15 cellular contexts compared by ENCODE assay signal in genomic region chrX:22968494-22968893, GRCh38. TPM values are rescaled to one million over a fixed set of nuclear protein-coding genes. Genes with fewer than 3 reads are reported as not detected.
DNase-seq lines count a peak whose midpoint lies in the region; ATAC-seq and TF ChIP-seq lines count a peak whose summit lies in the region.
"Had no signal": no experiment of that assay in that cellular context is flagged by ENCODE, and none has a peak within 500 bp of the region (broad histone marks: within the 10 kb centered on the region; RNA-seq: fewer than 3 reads in every experiment).

No MANE protein-coding gene starts in this region.

- H3K4me3 Mint-ChIP-seq in WTC11, result no peak overlapping the region
- H3K4me3 Mint-ChIP-seq: B cell; CD14-positive monocyte; CD8-positive, alpha-beta T cell had no signal

- H3K27me3 Mint-ChIP-seq in WTC11 (ENCODE audit: low read depth), result no peaks in the 10 kb centered on the region
- H3K27me3 Mint-ChIP-seq: B cell had no signal

- no peak overlapping the region for H3K27ac ChIP-seq in iPS DF 6.9 (ENCODE audit: low read length)

- POLR2A ChIA-PET in WTC11 (lab: Charles Lee), result no interaction called here

- intact Hi-C loops in left colon (cut with DNase I, micrococcal nuclease), result no loop called here

- H3K4me1 ChIP-seq in iPS DF 6.9 (ENCODE audit: control insufficient read depth, insufficient read depth, low read length), result no peaks in the 10 kb centered on the region; the same call in 1 of the 2 replicates

- H3K27ac Mint-ChIP-seq in WTC11, result no peak overlapping the region; the same call in 1 of the 2 replicates
- H3K27ac Mint-ChIP-seq: B cell; CD14-positive monocyte; CD8-positive, alpha-beta T cell had no signal

- H3K36me3 Mint-ChIP-seq in WTC11, result no peaks in the 10 kb centered on the region
- H3K36me3 Mint-ChIP-seq: CD14-positive monocyte; CD8-positive, alpha-beta T cell had no signal

- H3K27me3 ChIP-seq in H7 (ENCODE audit: control insufficient read depth, insufficient read depth, low read length) (no peaks in the 10 kb centered on the region), iPS DF 6.9 (ENCODE audit: control insufficient read depth, insufficient read depth, low read length) (no peaks in the 10 kb centered on the region)

- DNase-seq in H7, result peak; percentile 10
- DNase-seq in WTC11 (ENCODE audit: low spot score), result no peak
- peak; percentile 1 for DNase-seq in iPS DF 6.9 (ENCODE audit: low read depth, low spot score)
- DNase-seq in DMS 273 (lab: John Stamatoyannopoulos, UW; ENCODE audit: unreplicated experiment), result no peak
- no peak for DNase-seq in left colon
- no peak for DNase-seq in NCI-H1694 treated with DMSO at 0.1 percent for 48 hours (lab: John Stamatoyannopoulos, UW)
- DNase-seq: CD8-positive, alpha-beta T cell; COR-L47; DND-41; GDM1 had no signal

- H3K4me3 ChIP-seq in H7 (ENCODE audit: insufficient read depth, low read depth, low read length) (no peak overlapping the region), iPS DF 6.9 (ENCODE audit: low read length) (no peak overlapping the region)
- H3K4me3 ChIP-seq: K562 had no signal

- no CpG with 5 or more reads among the region's 2 CpGs for WGBS in iPS DF 6.9 (ENCODE audit: insufficient coverage, insufficient read length)

- no peaks in the 10 kb centered on the region for H3K36me3 ChIP-seq in H7 (replicated peaks; ENCODE audit: control insufficient read depth, insufficient read depth, low read length)
- no peaks in the 10 kb centered on the region for H3K36me3 ChIP-seq in iPS DF 6.9 (ENCODE audit: control insufficient read depth, insufficient read depth, low read length)

- CTCF ChIA-PET in WTC11 (lab: Charles Lee), result interaction anchor here (1.0 kb wide), 1 partner anchor 44 kb away, joined by 3 read pairs; no protein-coding TSS in a partner anchor

- H3K4me1 Mint-ChIP-seq in WTC11, result peaks cover 14% of the 10 kb centered on the region
- H3K4me1 Mint-ChIP-seq: B cell, CD14-positive monocyte had no signal

- ATAC-seq in WTC11 (peak; percentile 46; the same call in 1 of the 2 replicates), left colon (no peak), HG03045 (IDR thresholded peaks at IDR 0.05; ENCODE audit: unreplicated experiment) (no peak)
- ATAC-seq: CD8-positive, alpha-beta T cell; K562 had no signal

- peaks cover 11% of the 10 kb centered on the region for H3K9me3 Mint-ChIP-seq in WTC11
- H3K9me3 Mint-ChIP-seq: CD8-positive, alpha-beta T cell had no signal

- H3K9me3 ChIP-seq in iPS DF 6.9 (ENCODE audit: control insufficient read depth, insufficient read depth, low read length), result no peaks in the 10 kb centered on the region

- TF ChIP-seq CTCF in WTC11 (IDR thresholded peaks at IDR 0.05), result no peak

TF ChIP-seq in WTC11, 78 proteins besides CTCF, POLR2A, EP300 and RAD21:
- TF ChIP-seq, protein P1, sequence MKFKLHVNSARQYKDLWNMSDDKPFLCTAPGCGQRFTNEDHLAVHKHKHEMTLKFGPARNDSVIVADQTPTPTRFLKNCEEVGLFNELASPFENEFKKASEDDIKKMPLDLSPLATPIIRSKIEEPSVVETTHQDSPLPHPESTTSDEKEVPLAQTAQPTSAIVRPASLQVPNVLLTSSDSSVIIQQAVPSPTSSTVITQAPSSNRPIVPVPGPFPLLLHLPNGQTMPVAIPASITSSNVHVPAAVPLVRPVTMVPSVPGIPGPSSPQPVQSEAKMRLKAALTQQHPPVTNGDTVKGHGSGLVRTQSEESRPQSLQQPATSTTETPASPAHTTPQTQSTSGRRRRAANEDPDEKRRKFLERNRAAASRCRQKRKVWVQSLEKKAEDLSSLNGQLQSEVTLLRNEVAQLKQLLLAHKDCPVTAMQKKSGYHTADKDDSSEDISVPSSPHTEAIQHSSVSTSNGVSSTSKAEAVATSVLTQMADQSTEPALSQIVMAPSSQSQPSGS (CRISPR knock-in tag; IDR thresholded peaks at IDR 0.05; ENCODE audit: borderline replicate concordance, low read depth), result no peak
- no peak for TF ChIP-seq ZNF232 (CRISPR knock-in tag; IDR thresholded peaks at IDR 0.05)
- TF ChIP-seq, protein P2, sequence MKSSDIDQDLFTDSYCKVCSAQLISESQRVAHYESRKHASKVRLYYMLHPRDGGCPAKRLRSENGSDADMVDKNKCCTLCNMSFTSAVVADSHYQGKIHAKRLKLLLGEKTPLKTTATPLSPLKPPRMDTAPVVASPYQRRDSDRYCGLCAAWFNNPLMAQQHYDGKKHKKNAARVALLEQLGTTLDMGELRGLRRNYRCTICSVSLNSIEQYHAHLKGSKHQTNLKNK (CRISPR knock-in tag; IDR thresholded peaks at IDR 0.05), result no peak
- no peak for TF ChIP-seq E2F5 (CRISPR knock-in tag; IDR thresholded peaks at IDR 0.05)
- TF ChIP-seq NFE2L1 (CRISPR knock-in tag; IDR thresholded peaks at IDR 0.05), result no peak
- no peak for TF ChIP-seq PRRX2 (CRISPR knock-in tag; IDR thresholded peaks at IDR 0.05)
- TF ChIP-seq FOXJ3 (CRISPR knock-in tag; IDR thresholded peaks at IDR 0.05; ENCODE audit: borderline replicate concordance), result no peak

RNA-seq across cellular contexts. Expression of gene DDX53, which starts 31.3 kb away (rescaled TPM):
- total RNA-seq in H7 (2014; rRNA removed; shearing (Covaris generic)), result not detected in 2 replicates
- total RNA-seq in WTC11 (2021), result not detected in 3 replicates
- total RNA-seq in left colon, result not detected
- total RNA-seq: B cell; CD8-positive, alpha-beta T cell; H4 had no signal

Comparison
In these comparisons a context has a peak if more than half of its experiments do, and no peak if none do; other contexts are left out.
1. DNase-seq: peak in H7 (single experiment) and iPS DF 6.9 (single experiment); none in WTC11 (single experiment), DMS 273 (single experiment), left colon (0 of 2) and NCI-H1694 treated with DMSO at 0.1 percent for 48 hours (single experiment).